ENCODE assay signal across 11 cellular contexts in the genomic region with DNA sequence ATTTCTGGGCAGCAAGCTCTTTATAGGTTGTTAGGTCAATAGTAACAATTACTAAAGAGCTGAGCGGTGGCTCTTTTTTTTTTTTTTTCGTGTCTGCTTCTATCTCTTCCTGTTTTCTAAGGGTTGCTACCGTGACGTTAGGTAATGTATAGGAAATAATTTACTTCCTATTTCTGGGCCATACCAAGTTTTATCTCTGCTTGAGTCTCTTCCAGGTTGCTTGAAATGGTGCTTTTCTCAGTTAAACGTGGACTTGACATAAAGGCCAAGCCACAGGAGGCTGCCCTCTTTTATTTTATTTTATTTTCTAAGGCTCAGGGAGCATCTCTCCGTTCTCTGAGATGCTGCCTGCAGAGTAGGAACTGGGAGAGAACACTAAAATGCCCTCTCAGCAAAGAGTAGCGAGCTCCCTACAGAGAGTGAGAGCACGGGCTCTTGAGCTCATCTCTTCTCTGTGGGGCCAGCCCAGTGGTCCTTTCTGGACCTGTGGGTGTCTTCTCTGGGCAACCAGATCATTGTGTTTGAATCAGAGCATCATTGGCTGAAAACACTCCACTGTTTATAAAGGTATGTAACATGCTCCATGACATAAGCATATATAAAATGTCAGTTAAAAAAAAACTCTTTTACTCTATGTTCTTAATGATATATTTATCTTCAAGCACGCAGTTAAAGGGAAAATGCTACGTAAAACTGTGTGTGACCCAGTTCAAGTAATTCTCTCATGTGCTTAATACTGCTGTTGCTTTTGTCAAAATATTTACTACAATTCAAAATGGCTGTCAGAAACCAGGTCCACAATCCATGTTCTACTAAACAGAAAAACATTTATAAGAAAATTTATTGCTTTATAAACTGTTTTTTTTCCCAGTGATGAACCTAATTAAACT. TPM values are rescaled to one million over a fixed set of nuclear protein-coding genes. Genes with fewer than 3 reads are reported as not detected.
DNase-seq lines count a peak whose midpoint lies in the region; ATAC-seq and TF ChIP-seq lines count a peak whose summit lies in the region.
"Had no signal": no experiment of that assay in that cellular context is flagged by ENCODE, and none has a peak within 500 bp of the region (broad histone marks: within the 10 kb centered on the region; RNA-seq: fewer than 3 reads in every experiment).

A gene (plus strand): TSS at position 181 of the 890 bp plus-strand sequence. CDS start 27,199 bp downstream, outside the sequence.

- ATAC-seq in GM21723 (IDR thresholded peaks at IDR 0.05; ENCODE audit: unreplicated experiment) (peak; percentile 50), T-cell (replicated peaks in 1 of 4) (peak; percentile 17 to 20 (median 18)), left colon (no peak)

- TF ChIP-seq CTCF in GM10266 (IDR thresholded peaks at IDR 0.05; ENCODE audit: control insufficient read depth, insufficient read depth, low read depth, missing control alignments): no peak

- H3K4me3 ChIP-seq in muscle layer of duodenum (ENCODE audit: low read depth in 1 of 2, low read length in 2 of 2): no peak within 1 kb of the TSS

- POLR2A ChIA-PET in T-cell (lab: Charles Lee): interaction anchor here (0.6 to 3.4 kb wide), 17 partner anchors 10 to 1536 kb away, joined by 3 to 95 read pairs (median 5); a partner anchor contains a TSS

- DNase-seq in GM10266 (ENCODE audit: extremely low spot score) (peak; percentile 25), T-cell (peak in 7 of 34 experiments; percentile 24 to 59 (median 31)), GM19240 (ENCODE audit: insufficient read length, low spot score) (no peak), ureter (ENCODE audit: low spot score) (no peak), hippocampal formation (lab: John Stamatoyannopoulos, UW) (no peak), left colon (no peak)
- DNase-seq: SHP77; stimulated activated CD4-positive, alpha-beta T cell treated with anti-CD3 and anti-CD28 coated beads, Interleukin-4, amount 100 ng/mL, for 4 hours had no signal

- H3K4me3 Mint-ChIP-seq in T-cell: peak within 1 kb of the TSS; percentile 82 to 89 (median 87)

- H3K27ac Mint-ChIP-seq in T-cell: peak within 1 kb of the TSS; percentile 99

- H3K36me3 Mint-ChIP-seq in T-cell: peaks cover 7% of the 10 kb centered on the region

- intact Hi-C loops in left colon (cut with DNase I, micrococcal nuclease): no loop called here

- H3K9me3 ChIP-seq in muscle layer of duodenum (ENCODE audit: control insufficient read depth in 1 of 2, low read length in 2 of 2): no peaks in the 10 kb centered on the region

- peak within 1 kb of the TSS; percentile 68 for H3K27ac ChIP-seq in muscle layer of duodenum (ENCODE audit: low read length)

- no peaks in the 10 kb centered on the region for H3K4me1 ChIP-seq in muscle layer of duodenum (ENCODE audit: control insufficient read depth in 1 of 2, insufficient read depth in 2 of 2, low read length in 2 of 2)

- no peaks in the 10 kb centered on the region for H3K36me3 ChIP-seq in muscle layer of duodenum (ENCODE audit: control insufficient read depth in 1 of 2, insufficient read depth in 2 of 2, low read length in 2 of 2)

- no peaks in the 10 kb centered on the region for H3K27me3 ChIP-seq in muscle layer of duodenum (ENCODE audit: low read depth, low read length)

- no peaks in the 10 kb centered on the region for H3K9me3 Mint-ChIP-seq in T-cell

- no peaks in the 10 kb centered on the region for H3K27me3 Mint-ChIP-seq in T-cell

- H3K4me1 Mint-ChIP-seq in T-cell: peaks cover 91 to 100% (median 93%) of the 10 kb centered on the region in 3 donors

- CTCF ChIA-PET in T-cell (lab: Charles Lee): interaction anchor here (0.7 to 4.6 kb wide), 10 partner anchors 16 to 350 kb away, joined by 3 to 22 read pairs (median 4); no protein-coding TSS in a partner anchor

RNA-seq across cellular contexts. Expression of the gene that starts here (rescaled TPM):
- 10 to 100 TPM; 23.1 to 48.0 (median 29.7) TPM for total RNA-seq in T-cell
- total RNA-seq in ureter: 1.4 TPM
- total RNA-seq in left colon: under 1 TPM; 0.15 to 0.61 TPM
- total RNA-seq: M059J had no signal
